In the genomic region with DNA sequence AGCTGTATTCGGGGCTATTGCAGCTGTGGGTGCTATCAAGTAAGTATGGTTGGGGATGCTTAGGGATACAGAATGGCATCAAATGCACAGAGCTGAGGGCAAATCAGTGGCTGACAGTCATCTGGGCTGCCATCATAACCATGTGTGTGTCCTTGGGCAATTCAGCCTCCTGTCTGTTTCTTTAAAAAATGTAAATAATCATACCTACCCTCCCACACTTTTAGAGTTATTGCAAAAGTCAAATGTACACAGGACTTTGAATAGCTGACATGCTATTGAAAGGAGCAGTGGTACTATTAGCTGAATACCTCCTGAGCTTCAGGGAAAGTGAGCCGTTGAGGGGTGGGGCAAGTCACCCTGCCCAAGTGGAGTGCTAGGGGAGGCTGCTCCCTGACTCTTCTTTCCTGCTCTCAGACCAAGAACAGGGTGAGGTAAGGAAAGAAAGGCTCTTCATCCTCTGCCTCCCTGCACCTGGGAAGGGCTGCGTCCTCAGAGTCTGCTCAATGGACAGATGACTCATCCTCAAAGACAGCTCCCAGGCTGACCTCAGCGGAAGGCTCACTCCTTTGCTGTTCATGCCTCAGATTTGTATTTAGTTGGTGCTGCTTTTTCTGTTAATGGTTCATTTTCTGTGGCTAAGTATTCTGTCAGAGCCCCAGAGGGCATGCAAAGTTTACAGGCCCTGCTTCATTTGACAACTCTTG, we compare ENCODE assay signal across 9 cellular contexts. TPM values are rescaled to one million over a fixed set of nuclear protein-coding genes. Genes with fewer than 3 reads are reported as not detected.
DNase-seq lines count a peak whose midpoint lies in the region; ATAC-seq, FAIRE-seq and TF ChIP-seq lines count a peak whose summit lies in the region.
"Had no signal": no experiment of that assay in that cellular context is flagged by ENCODE, and none has a peak within 500 bp of the region (broad histone marks: within the 10 kb centered on the region; RNA-seq: fewer than 3 reads in every experiment).

No MANE protein-coding gene starts in this region.

- no peaks in the 10 kb centered on the region for H3K36me3 ChIP-seq in HepG2 (replicated peaks in 1 of 2; ENCODE audit: control insufficient read depth in 1 of 2, insufficient read depth in 2 of 2, low read length in 2 of 2)
- no peaks in the 10 kb centered on the region for H3K36me3 ChIP-seq in effector memory CD4-positive, alpha-beta T cell (ENCODE audit: control insufficient read depth, insufficient read depth, low read length)
- H3K36me3 ChIP-seq in gastroesophageal sphincter: no peaks in the 10 kb centered on the region

- TF ChIP-seq RAD21 in HepG2 (CRISPR knock-in tag; IDR thresholded peaks at IDR 0.05): peak; percentile 22; the same call in 1 of the 2 replicates

- peak overlapping the region; percentile 45 for H3K9ac ChIP-seq in HepG2 (ENCODE audit: insufficient read depth, low read depth, low read length)

- TF ChIP-seq EP300 in HepG2 (IDR thresholded peaks at IDR 0.05; ENCODE audit: low read depth in 2 of 2, low read length in 2 of 2): peak; percentile 33 to 91; a peak in 2 of 4 replicates
- TF ChIP-seq EP300 in HepG2 (CRISPR knock-in tag; IDR thresholded peaks at IDR 0.05; ENCODE audit: borderline replicate concordance): peak; percentile 72
- TF ChIP-seq EP300 in gastroesophageal sphincter (IDR thresholded peaks at IDR 0.05): no peak

- peaks cover 79% of the 10 kb centered on the region for H3K4me1 ChIP-seq in HepG2 (ENCODE audit: insufficient read depth, low read length)
- H3K4me1 ChIP-seq in effector memory CD4-positive, alpha-beta T cell (ENCODE audit: control insufficient read depth, insufficient read depth, low read length, poor library complexity, severe bottlenecking): no peaks in the 10 kb centered on the region
- no peaks in the 10 kb centered on the region for H3K4me1 ChIP-seq in gastroesophageal sphincter

- CTCF ChIA-PET in HepG2 (lab: Yijun Ruan, JAX; ENCODE audit: low intra/inter-chr PET ratio, low total read pairs): no interaction called here

- in situ Hi-C loops in HepG2 (cut with HindIII; ENCODE audit: extremely low pct_ligation_motif_present, low pct_unique_long_range_greater_than_20kb): no loop called here

- BruUV-seq in HepG2 (replicated peaks; lab: Mats Ljungman, UMichigan): no TSS peak

- peak overlapping the region; percentile 86 for H3K4me2 ChIP-seq in HepG2 (ENCODE audit: low read depth, low read length)

- H3K79me2 ChIP-seq in HepG2 (ENCODE audit: insufficient read depth, low read length): no peaks in the 10 kb centered on the region

- under 1% methylated on average over 4 of the region's 4 CpGs for WGBS in HepG2 (ENCODE audit: low lambda C conversion rate)
- 42 to 54% methylated on average over 3 to 4 of the region's 4 CpGs for WGBS in gastroesophageal sphincter (ENCODE audit: low coverage in 1 of 2), 2 donors

- H3K9me3 ChIP-seq in HepG2 (ENCODE audit: low read length): no peaks in the 10 kb centered on the region
- H3K9me3 ChIP-seq in effector memory CD4-positive, alpha-beta T cell (ENCODE audit: control insufficient read depth, low read length): no peaks in the 10 kb centered on the region
- no peaks in the 10 kb centered on the region for H3K9me3 ChIP-seq in gastroesophageal sphincter

- TF ChIP-seq CTCF in HepG2 (CRISPR knock-in tag; IDR thresholded peaks at IDR 0.05) (no peak), gastroesophageal sphincter (IDR thresholded peaks at IDR 0.05) (no peak)

- H2AFZ ChIP-seq in HepG2 (ENCODE audit: low read length): no peak overlapping the region

- peak; percentile 77 for FAIRE-seq in HepG2 (lab: Jason Lieb, UNC)
- FAIRE-seq: TTC549 had no signal

- POLR2A ChIA-PET in HepG2 (lab: Yijun Ruan, JAX): interaction anchor here (0.5 to 5.1 kb wide), 18 partner anchors 10 to 489 kb away, joined by 3 to 140 read pairs (median 8); a partner anchor contains a TSS

- intact Hi-C loops in HepG2 (cut with micrococcal nuclease; ENCODE audit: unreplicated experiment): loop anchor here (1.0 to 2.0 kb wide), 4 partner anchors 8 to 108 kb away; a partner anchor contains a TSS

- H3K27me3 ChIP-seq in HepG2 (ENCODE audit: control insufficient read depth in 1 of 2, insufficient read depth in 2 of 2, low read length in 2 of 2): no peaks in the 10 kb centered on the region; a peak in 2 of 5 replicates
- H3K27me3 ChIP-seq in effector memory CD4-positive, alpha-beta T cell (replicated peaks; ENCODE audit: control insufficient read depth, insufficient read depth, low read length, poor library complexity, severe bottlenecking): no peaks in the 10 kb centered on the region
- H3K27me3 ChIP-seq in gastroesophageal sphincter: peaks cover 16% of the 10 kb centered on the region

- no peaks in the 10 kb centered on the region for H4K20me1 ChIP-seq in HepG2 (ENCODE audit: insufficient read depth, low read length)

- ATAC-seq in HG02678 (IDR thresholded peaks at IDR 0.05; ENCODE audit: unreplicated experiment): peak; percentile 86
- ATAC-seq in SK-N-SH treated with all-trans-retinoic acid at 6 μM for 48 hours: peak; percentile 97
- ATAC-seq in HepG2: peak; percentile 93
- ATAC-seq in gastroesophageal sphincter: no peak

- peak; percentile 37 to 50; a peak in 2 of 4 replicates for TF ChIP-seq POLR2A in HepG2 (IDR thresholded peaks at IDR 0.05; ENCODE audit: insufficient read depth in 1 of 2, low read depth in 2 of 2, low read length in 2 of 2)
- TF ChIP-seq POLR2A in gastroesophageal sphincter (IDR thresholded peaks at IDR 0.05): no peak

- DNase-seq in DMS53 (lab: John Stamatoyannopoulos, UW): peak; percentile 86
- DNase-seq in HepG2 (ENCODE audit: low spot score): peak; percentile 95
- no peak for DNase-seq in NCI-H748 treated with DMSO at 0.1 percent for 48 hours (lab: John Stamatoyannopoulos, UW)
- no peak for DNase-seq in NCI-H774 (lab: John Stamatoyannopoulos, UW)
- DNase-seq in effector memory CD4-positive, alpha-beta T cell: no peak

- H3K4me3 ChIP-seq in HepG2 (replicated peaks in 1 of 3; ENCODE audit: insufficient read depth in 1 of 3, low read depth in 2 of 3, low read length in 3 of 3) (peak overlapping the region; percentile 5 to 59 (median 11); a peak in 5 of 6 replicates), gastroesophageal sphincter (no peak overlapping the region)
- no peak overlapping the region for H3K4me3 ChIP-seq in effector memory CD4-positive, alpha-beta T cell (ENCODE audit: insufficient read depth, low read depth, low read length, poor library complexity, severe bottlenecking)

- H3K27ac ChIP-seq in HepG2 (ENCODE audit: extremely low read length, insufficient read depth, low read length) (peak overlapping the region; percentile 64), gastroesophageal sphincter (no peak overlapping the region)
- H3K27ac ChIP-seq in effector memory CD4-positive, alpha-beta T cell (ENCODE audit: insufficient read depth, low read length, poor library complexity, severe bottlenecking): no peak overlapping the region

TF ChIP-seq in SK-N-SH treated with all-trans-retinoic acid at 6 μM for 48 hours, 23 proteins besides CTCF, POLR2A, EP300 and RAD21 (continues in another document):
- TF ChIP-seq, protein P1, sequence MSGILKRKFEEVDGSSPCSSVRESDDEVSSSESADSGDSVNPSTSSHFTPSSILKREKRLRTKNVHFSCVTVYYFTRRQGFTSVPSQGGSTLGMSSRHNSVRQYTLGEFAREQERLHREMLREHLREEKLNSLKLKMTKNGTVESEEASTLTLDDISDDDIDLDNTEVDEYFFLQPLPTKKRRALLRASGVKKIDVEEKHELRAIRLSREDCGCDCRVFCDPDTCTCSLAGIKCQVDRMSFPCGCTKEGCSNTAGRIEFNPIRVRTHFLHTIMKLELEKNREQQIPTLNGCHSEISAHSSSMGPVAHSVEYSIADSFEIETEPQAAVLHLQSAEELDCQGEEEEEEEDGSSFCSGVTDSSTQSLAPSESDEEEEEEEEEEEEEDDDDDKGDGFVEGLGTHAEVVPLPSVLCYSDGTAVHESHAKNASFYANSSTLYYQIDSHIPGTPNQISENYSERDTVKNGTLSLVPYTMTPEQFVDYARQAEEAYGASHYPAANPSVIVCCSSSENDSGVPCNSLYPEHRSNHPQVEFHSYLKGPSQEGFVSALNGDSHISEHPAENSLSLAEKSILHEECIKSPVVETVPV (CRISPR knock-in tag; IDR thresholded peaks at IDR 0.05): no peak

TF ChIP-seq in HepG2, 621 proteins besides CTCF, POLR2A, EP300 and RAD21 (continues in another document):
- TF ChIP-seq ZNF30 (CRISPR knock-in tag; IDR thresholded peaks at IDR 0.05): no peak
- TF ChIP-seq, protein P2, sequence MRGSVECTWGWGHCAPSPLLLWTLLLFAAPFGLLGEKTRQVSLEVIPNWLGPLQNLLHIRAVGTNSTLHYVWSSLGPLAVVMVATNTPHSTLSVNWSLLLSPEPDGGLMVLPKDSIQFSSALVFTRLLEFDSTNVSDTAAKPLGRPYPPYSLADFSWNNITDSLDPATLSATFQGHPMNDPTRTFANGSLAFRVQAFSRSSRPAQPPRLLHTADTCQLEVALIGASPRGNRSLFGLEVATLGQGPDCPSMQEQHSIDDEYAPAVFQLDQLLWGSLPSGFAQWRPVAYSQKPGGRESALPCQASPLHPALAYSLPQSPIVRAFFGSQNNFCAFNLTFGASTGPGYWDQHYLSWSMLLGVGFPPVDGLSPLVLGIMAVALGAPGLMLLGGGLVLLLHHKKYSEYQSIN (CRISPR knock-in tag; IDR thresholded peaks at IDR 0.05; ENCODE audit: borderline replicate concordance): no peak

RNA-seq across cellular contexts. Expression of a gene that starts 54.9 kb away (rescaled TPM):
- total RNA-seq in HepG2 (2016; rRNA removed; fragmentation: Illumina TruSeq; extraction: Trizol) (384 and 709 TPM in 2 replicates), gastroesophageal sphincter (100 to 1,000 TPM; 253 to 372 (median 274) TPM)
- total RNA-seq in HepG2 (2016; cell fraction: cytosol; rRNA removed; fragmentation: Illumina TruSeq; extraction: Trizol; ENCODE audit: low read depth): 49.4 and 52.0 TPM in 2 replicates
- total RNA-seq in HepG2 (2016; cell fraction: insoluble cytoplasmic fraction; rRNA removed; fragmentation: Illumina TruSeq; extraction: Trizol): 384 and 712 TPM in 2 replicates
- 128 and 149 TPM in 2 replicates for total RNA-seq in HepG2 (2016; cell fraction: membrane; rRNA removed; fragmentation: Illumina TruSeq; extraction: Trizol)
- total RNA-seq in HepG2 (2016; cell fraction: nucleus; rRNA removed; fragmentation: Illumina TruSeq; extraction: Trizol): 204 and 212 TPM in 2 replicates
- 102 and 106 TPM in 2 replicates for polyA plus RNA-seq in HepG2 (2011; rRNA removed)
- polyA plus RNA-seq in HepG2 (2011; cell fraction: cytosol; rRNA removed): 66.0 and 86.9 TPM in 2 replicates
- polyA plus RNA-seq in HepG2 (2011; cell fraction: nucleus; rRNA removed): 34.9 and 38.3 TPM in 2 replicates
- 149 and 200 TPM in 2 replicates for polyA plus RNA-seq in HepG2 (2012)
- 39.8 and 47.1 TPM in 2 replicates for polyA plus RNA-seq in HepG2 (2016; cell fraction: cytosol; fragmentation: Illumina TruSeq; extraction: Trizol; ENCODE audit: low read depth)
- 442 and 506 TPM in 2 replicates for polyA plus RNA-seq in HepG2 (2016; cell fraction: insoluble cytoplasmic fraction; fragmentation: Illumina TruSeq; extraction: Trizol; ENCODE audit: low read depth)
- polyA plus RNA-seq in HepG2 (2016; cell fraction: membrane; fragmentation: Illumina TruSeq; extraction: Trizol; ENCODE audit: low read depth): 90.4 and 101 TPM in 2 replicates
- 131 and 143 TPM in 2 replicates for polyA plus RNA-seq in HepG2 (2016; cell fraction: nucleus; fragmentation: Illumina TruSeq; extraction: Trizol; ENCODE audit: insufficient read depth, low read depth)
- 198 and 668 TPM in 2 replicates for polyA minus RNA-seq in HepG2 (2011; rRNA and poly(A)+ RNA removed; ENCODE audit: low replicate concordance)
- 190 and 223 TPM in 2 replicates for polyA minus RNA-seq in HepG2 (2011; cell fraction: cytosol; rRNA and poly(A)+ RNA removed)
- 207 and 220 TPM in 2 replicates for polyA minus RNA-seq in HepG2 (2011; cell fraction: nucleus; rRNA and poly(A)+ RNA removed)

Comparison
In these comparisons a context has a peak if more than half of its experiments do, and no peak if none do; other contexts are left out.
1. DNase-seq: peak in DMS53 (single experiment) and HepG2 (single experiment); none in NCI-H748 treated with DMSO at 0.1 percent for 48 hours (single experiment), NCI-H774 (single experiment) and effector memory CD4-positive, alpha-beta T cell (0 of 3).
2. H3K4me3 ChIP-seq: peak in HepG2 (3 of 3); none in effector memory CD4-positive, alpha-beta T cell (single experiment) and gastroesophageal sphincter (0 of 2).
3. POLR2A ChIP-seq: peak in HepG2 (2 of 2); none in gastroesophageal sphincter (0 of 2).